In genomic region chr18:13273800-13274199, GRCh38 we compare ENCODE assay signal across 11 cellular contexts. TPM values are rescaled to one million over a fixed set of nuclear protein-coding genes. Genes with fewer than 3 reads are reported as not detected.
DNase-seq lines count a peak whose midpoint lies in the region; ATAC-seq and TF ChIP-seq lines count a peak whose summit lies in the region.
"Had no signal": no experiment of that assay in that cellular context is flagged by ENCODE, and none has a peak within 500 bp of the region (broad histone marks: within the 10 kb centered on the region; RNA-seq: fewer than 3 reads in every experiment).

No MANE protein-coding gene starts in this region.

- H3K27me3 ChIP-seq in H9 (ENCODE audit: insufficient read depth, low read length) = no peaks in the 10 kb centered on the region
- no peaks in the 10 kb centered on the region for H3K27me3 ChIP-seq in SK-N-SH (ENCODE audit: insufficient read depth)

- TF ChIP-seq RAD21 in SK-N-SH (IDR thresholded peaks at IDR 0.05; ENCODE audit: low read length) = no peak

- no peak overlapping the region for H3K18ac ChIP-seq in H9 (ENCODE audit: insufficient read length, low read depth, low read length)

- H3K4me1 Mint-ChIP-seq in H9 = peaks cover 20 to 25% of the 10 kb centered on the region in 2 experiments
- H3K4me1 Mint-ChIP-seq in central memory CD8-positive, alpha-beta T cell = peaks cover 14% of the 10 kb centered on the region

- no peak overlapping the region for H3K4ac ChIP-seq in H9 (ENCODE audit: low read depth, low read length)

- no peaks in the 10 kb centered on the region for H3K23me2 ChIP-seq in H9 (ENCODE audit: insufficient read length, low read depth, low read length, poor library complexity, severe bottlenecking)

- H3T11ph ChIP-seq in H9 (ENCODE audit: low read length) = no peak overlapping the region

- no peak overlapping the region for H4K91ac ChIP-seq in H9 (ENCODE audit: insufficient read length, low read depth, low read length)

- no CpG with 5 or more reads among the region's 9 CpGs for WGBS in H9 (ENCODE audit: extremely low coverage, insufficient read length, low lambda C conversion rate)
- WGBS in SK-N-SH (ENCODE audit: low lambda C conversion rate) = 69% methylated on average over 8 of the region's 9 CpGs

- H3K4me1 ChIP-seq in H9 (ENCODE audit: insufficient read depth, low read length) (no peaks in the 10 kb centered on the region), SK-N-SH (ENCODE audit: control insufficient read depth in 1 of 2, insufficient read depth in 2 of 2, low read depth in 1 of 2, low read length in 1 of 2) (peaks cover 0 to 21% of the 10 kb centered on the region in 2 experiments; a peak in 1 of 4 replicates)

- H3K9me3 ChIP-seq in H9 (ENCODE audit: control insufficient read depth, low read depth, low read length) (no peaks in the 10 kb centered on the region), SK-N-SH (no peaks in the 10 kb centered on the region)

- no peak overlapping the region for H2BK12ac ChIP-seq in H9 (ENCODE audit: insufficient read length, low read depth, low read length)

- H3K56ac ChIP-seq in H9 (ENCODE audit: insufficient read length, low read depth, low read length) = no peak overlapping the region

- H3K27ac ChIP-seq in H9 (ENCODE audit: insufficient read length, low read depth, low read length) (no peak overlapping the region), SK-N-SH (ENCODE audit: low read depth in 2 of 2, low read length in 1 of 2) (no peak overlapping the region)

- no peak for TF ChIP-seq CTCF in H9 (conservative IDR thresholded peaks at IDR 0.05)
- no peak for TF ChIP-seq CTCF in SK-N-SH (IDR thresholded peaks at IDR 0.05)

- peak overlapping the region in 1 of 3 experiments; percentile 22; a peak in 1 of 7 replicates for H3K27ac Mint-ChIP-seq in H9
- H3K27ac Mint-ChIP-seq in central memory CD8-positive, alpha-beta T cell (ENCODE audit: low read depth) = peak overlapping the region; percentile 39

- H4K20me1 ChIP-seq in H9 (ENCODE audit: control insufficient read depth, insufficient read depth, insufficient read length) (no peaks in the 10 kb centered on the region), SK-N-SH (ENCODE audit: insufficient read depth) (no peaks in the 10 kb centered on the region)

- H3K36me3 Mint-ChIP-seq in H9 (ENCODE audit: insufficient read depth in 1 of 3, low read depth in 3 of 3) = no peaks in the 10 kb centered on the region
- no peaks in the 10 kb centered on the region for H3K36me3 Mint-ChIP-seq in central memory CD8-positive, alpha-beta T cell (ENCODE audit: insufficient read depth)

- no peaks in the 10 kb centered on the region for H3F3A ChIP-seq in SK-N-SH (replicated peaks; ENCODE audit: insufficient read depth)

- H2BK15ac ChIP-seq in H9 (ENCODE audit: low read depth, low read length) = no peak overlapping the region

- H4K8ac ChIP-seq in H9 (replicated peaks; ENCODE audit: insufficient read length, low read depth, low read length) = no peak overlapping the region

- H4K5ac ChIP-seq in H9 (ENCODE audit: insufficient read length, low read depth, low read length) = no peak overlapping the region

- no peaks in the 10 kb centered on the region for H3K36me3 ChIP-seq in SK-N-SH (replicated peaks in 1 of 2; ENCODE audit: control insufficient read depth in 1 of 2, insufficient read depth in 2 of 2, low read length in 1 of 2)

- H3K4me3 Mint-ChIP-seq in H9 = no peak overlapping the region
- H3K4me3 Mint-ChIP-seq in central memory CD8-positive, alpha-beta T cell = peak overlapping the region; percentile 30

- H2AK5ac ChIP-seq in H9 (ENCODE audit: insufficient read length, low read length) = no peak overlapping the region

- DNase-seq in H9 = no peak
- DNase-seq in activated CD4-positive, alpha-beta T cell treated with anti-CD3 and anti-CD28 coated beads, Interleukin-2, amount 50 U/mL, for 48 hours = peak; percentile 37 to 46
- no peak for DNase-seq in central memory CD8-positive, alpha-beta T cell (ENCODE audit: low spot score in 2 of 2)
- peak; percentile 26 for DNase-seq in stimulated activated CD4-positive, alpha-beta T cell treated with anti-CD3 and anti-CD28 coated beads, Interleukin-4, amount 100 ng/mL, for 1 hour
- no peak for DNase-seq in GM03348 (ENCODE audit: low spot score)
- DNase-seq in effector CD8-positive, alpha-beta T cell (lab: John Stamatoyannopoulos, UW) = no peak
- no peak for DNase-seq in DMS114 treated with DMSO at 0.1 percent for 48 hours (lab: John Stamatoyannopoulos, UW; ENCODE audit: unreplicated experiment)
- DNase-seq in SK-N-SH = no peak
- DNase-seq: H7, NCI-H2227 treated with DMSO at 0.1 percent for 48 hours had no signal

- H2BK120ac ChIP-seq in H9 (ENCODE audit: low read depth, low read length, poor library complexity, severe bottlenecking) = no peak overlapping the region

- H2AFZ ChIP-seq in H9 (ENCODE audit: low read length) = no peak overlapping the region
- no peak overlapping the region for H2AFZ ChIP-seq in SK-N-SH (ENCODE audit: low read depth)

- H3K4me3 ChIP-seq in SK-N-SH (ENCODE audit: low read depth in 2 of 2, low read length in 1 of 2) = no peak overlapping the region

- H3K23ac ChIP-seq in H9 (ENCODE audit: insufficient read length, low read depth, low read length) = no peak overlapping the region

- TF ChIP-seq EP300 in SK-N-SH (IDR thresholded peaks at IDR 0.05; ENCODE audit: borderline replicate concordance in 1 of 2, low read depth in 1 of 2, low read length in 1 of 2) = no peak

- peaks cover 49% of the 10 kb centered on the region for H3K27me3 Mint-ChIP-seq in H9 (ENCODE audit: low read depth)
- H3K27me3 Mint-ChIP-seq in central memory CD8-positive, alpha-beta T cell = peaks cover 8% of the 10 kb centered on the region

- H3K14ac ChIP-seq in H9 (ENCODE audit: insufficient read depth, low read length) = peak overlapping the region; percentile 8; the same call in 1 of the 2 replicates

- H3K4me2 ChIP-seq in H9 (ENCODE audit: insufficient read depth, insufficient read length, low read length) = no peak overlapping the region
- H3K4me2 ChIP-seq in SK-N-SH = no peak overlapping the region

- H3K9me3 Mint-ChIP-seq in H9 = no peaks in the 10 kb centered on the region
- H3K9me3 Mint-ChIP-seq in central memory CD8-positive, alpha-beta T cell = no peaks in the 10 kb centered on the region

- no peak overlapping the region for H2BK5ac ChIP-seq in H9 (ENCODE audit: insufficient read length, low read length)

- peak; percentile 42 for ATAC-seq in central memory CD8-positive, alpha-beta T cell (replicated peaks; ENCODE audit: extremely low read depth, poor library complexity, severe bottlenecking)

- CTCF ChIA-PET in SK-N-SH (lab: Yijun Ruan, JAX) = interaction anchor here (1.0 to 1.1 kb wide), 2 partner anchors 9 to 284 kb away, joined by 3 to 4 read pairs; no protein-coding TSS in a partner anchor

- no peaks in the 10 kb centered on the region for H3K79me2 ChIP-seq in H9 (ENCODE audit: insufficient read depth, low read length)
- no peaks in the 10 kb centered on the region for H3K79me2 ChIP-seq in SK-N-SH (ENCODE audit: insufficient read depth)

- no peak overlapping the region for H2BK20ac ChIP-seq in H9 (ENCODE audit: low read depth, low read length, poor library complexity, severe bottlenecking)

- H3K9ac ChIP-seq in H9 (ENCODE audit: extremely low read depth, insufficient read length, low read length) (no peak overlapping the region), SK-N-SH (no peak overlapping the region)

- no peaks in the 10 kb centered on the region for H3K9me2 ChIP-seq in SK-N-SH

- POLR2A ChIA-PET in SK-N-SH (lab: Yijun Ruan, JAX) = no interaction called here

- H3K79me1 ChIP-seq in H9 (ENCODE audit: insufficient read depth, low read depth, low read length, poor library complexity, severe bottlenecking) = no peaks in the 10 kb centered on the region

TF ChIP-seq in SK-N-SH, 30 proteins besides CTCF, POLR2A, EP300 and RAD21 (continues in another document):
- no peak for TF ChIP-seq RCOR1 (IDR thresholded peaks at IDR 0.05; ENCODE audit: low read length)
- no peak for TF ChIP-seq RXRA (IDR thresholded peaks at IDR 0.05; ENCODE audit: borderline replicate concordance, low read depth)
- no peak for TF ChIP-seq TCF12 (IDR thresholded peaks at IDR 0.05)
- TF ChIP-seq FOSL2 (IDR thresholded peaks at IDR 0.05; ENCODE audit: borderline replicate concordance, low read depth) = no peak
- no peak for TF ChIP-seq YY1 (IDR thresholded peaks at IDR 0.05; ENCODE audit: low read depth)
- no peak for TF ChIP-seq GABPA (IDR thresholded peaks at IDR 0.05; ENCODE audit: low read depth)
- no peak for TF ChIP-seq RFX5 (IDR thresholded peaks at IDR 0.05; ENCODE audit: low read length)
- TF ChIP-seq NRF1 (IDR thresholded peaks at IDR 0.05; ENCODE audit: low read depth, low read length) = no peak
- no peak for TF ChIP-seq MXI1 (IDR thresholded peaks at IDR 0.05; ENCODE audit: low read depth, low read length)
- no peak for TF ChIP-seq MEF2A (IDR thresholded peaks at IDR 0.05; ENCODE audit: borderline replicate concordance, low read depth)
- no peak for TF ChIP-seq FOXM1 (IDR thresholded peaks at IDR 0.05; ENCODE audit: low read depth)
- no peak for TF ChIP-seq TEAD4 (IDR thresholded peaks at IDR 0.05; ENCODE audit: borderline replicate concordance, insufficient read depth)
- TF ChIP-seq NFIC (IDR thresholded peaks at IDR 0.05; ENCODE audit: borderline replicate concordance) = no peak

RNA-seq across cellular contexts. Expression of gene LDLRAD4, which starts 55.2 kb away (rescaled TPM):
- 1.8 and 3.9 TPM in 2 replicates for total RNA-seq in H9 (2021)
- polyA plus RNA-seq in SK-N-SH (2012; rRNA removed) = 0.16 and 0.32 TPM in 2 replicates
- 0.15 and 0.20 TPM in 2 replicates for polyA plus RNA-seq in SK-N-SH (2012; cell fraction: cytosol; rRNA removed)
- polyA plus RNA-seq in SK-N-SH (2012; cell fraction: nucleus; rRNA removed) = 0.35 and 0.91 TPM in 2 replicates
- polyA plus RNA-seq: BJ had no signal

Comparison
In these comparisons a context has a peak if more than half of its experiments do, and no peak if none do; other contexts are left out.
1. DNase-seq: peak in activated CD4-positive, alpha-beta T cell treated with anti-CD3 and anti-CD28 coated beads, Interleukin-2, amount 50 U/mL, for 48 hours (2 of 2) and stimulated activated CD4-positive, alpha-beta T cell treated with anti-CD3 and anti-CD28 coated beads, Interleukin-4, amount 100 ng/mL, for 1 hour (single experiment); none in H9 (single experiment), central memory CD8-positive, alpha-beta T cell (0 of 2), GM03348 (single experiment), effector CD8-positive, alpha-beta T cell (single experiment), DMS114 treated with DMSO at 0.1 percent for 48 hours (single experiment) and SK-N-SH (single experiment).